ENCODE assay signal across 1 cellular context in the genomic region with DNA sequence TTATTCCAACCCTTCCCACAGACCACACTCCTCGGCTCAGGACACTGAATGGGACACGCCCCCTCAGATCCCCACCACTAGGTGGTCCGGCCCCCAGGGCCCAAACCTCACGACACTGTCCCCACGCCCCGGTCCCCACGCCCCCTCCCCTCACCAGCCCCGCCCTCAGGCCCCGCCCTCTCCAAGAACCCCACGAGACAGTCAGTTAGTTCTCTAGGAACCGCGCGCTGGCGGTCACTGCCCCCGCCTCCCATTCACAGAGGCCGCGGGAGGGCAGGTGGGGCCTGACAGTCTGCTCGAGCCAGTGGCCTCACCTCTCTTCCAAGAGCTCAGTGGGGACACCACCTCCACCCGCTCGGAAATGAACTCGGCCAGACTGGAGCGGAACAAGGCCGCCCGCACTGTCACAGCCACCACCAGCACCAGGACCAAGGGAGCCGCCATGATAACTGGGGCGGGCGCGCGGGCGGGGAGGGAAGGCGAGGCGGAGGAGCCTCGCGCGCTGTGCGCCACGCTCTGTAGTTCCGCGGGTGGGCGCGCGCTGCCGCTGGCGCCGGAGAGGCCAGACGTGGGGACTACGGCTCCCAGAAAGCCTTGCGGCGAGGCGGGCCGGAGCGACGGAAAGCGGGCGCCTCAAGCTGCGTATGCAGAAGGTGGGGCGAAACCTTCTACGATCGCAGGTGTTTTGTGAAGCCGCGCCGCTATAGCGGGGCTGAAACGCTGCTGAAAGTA.
TF ChIP-seq lines count a peak whose summit lies in the region.

A gene with protein sequence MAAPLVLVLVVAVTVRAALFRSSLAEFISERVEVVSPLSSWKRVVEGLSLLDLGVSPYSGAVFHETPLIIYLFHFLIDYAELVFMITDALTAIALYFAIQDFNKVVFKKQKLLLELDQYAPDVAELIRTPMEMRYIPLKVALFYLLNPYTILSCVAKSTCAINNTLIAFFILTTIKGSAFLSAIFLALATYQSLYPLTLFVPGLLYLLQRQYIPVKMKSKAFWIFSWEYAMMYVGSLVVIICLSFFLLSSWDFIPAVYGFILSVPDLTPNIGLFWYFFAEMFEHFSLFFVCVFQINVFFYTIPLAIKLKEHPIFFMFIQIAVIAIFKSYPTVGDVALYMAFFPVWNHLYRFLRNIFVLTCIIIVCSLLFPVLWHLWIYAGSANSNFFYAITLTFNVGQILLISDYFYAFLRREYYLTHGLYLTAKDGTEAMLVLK (minus strand): TSS at position 451 of the 732 bp plus-strand sequence. CDS start 7 bp downstream, at position 444.

TF ChIP-seq in SK-N-SH treated with all-trans-retinoic acid at 6 μM for 48 hours, 23 proteins besides CTCF, POLR2A, EP300 and RAD21 (continued from another document):
- TF ChIP-seq, protein P1, sequence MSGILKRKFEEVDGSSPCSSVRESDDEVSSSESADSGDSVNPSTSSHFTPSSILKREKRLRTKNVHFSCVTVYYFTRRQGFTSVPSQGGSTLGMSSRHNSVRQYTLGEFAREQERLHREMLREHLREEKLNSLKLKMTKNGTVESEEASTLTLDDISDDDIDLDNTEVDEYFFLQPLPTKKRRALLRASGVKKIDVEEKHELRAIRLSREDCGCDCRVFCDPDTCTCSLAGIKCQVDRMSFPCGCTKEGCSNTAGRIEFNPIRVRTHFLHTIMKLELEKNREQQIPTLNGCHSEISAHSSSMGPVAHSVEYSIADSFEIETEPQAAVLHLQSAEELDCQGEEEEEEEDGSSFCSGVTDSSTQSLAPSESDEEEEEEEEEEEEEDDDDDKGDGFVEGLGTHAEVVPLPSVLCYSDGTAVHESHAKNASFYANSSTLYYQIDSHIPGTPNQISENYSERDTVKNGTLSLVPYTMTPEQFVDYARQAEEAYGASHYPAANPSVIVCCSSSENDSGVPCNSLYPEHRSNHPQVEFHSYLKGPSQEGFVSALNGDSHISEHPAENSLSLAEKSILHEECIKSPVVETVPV (CRISPR knock-in tag; IDR thresholded peaks at IDR 0.05), result no peak
- no peak for TF ChIP-seq BACH2 (CRISPR knock-in tag; IDR thresholded peaks at IDR 0.05; ENCODE audit: borderline replicate concordance)
TF ChIP-seq in SK-N-SH treated with all-trans-retinoic acid at 6 μM for 48 hours: peak in this region for 0.
